ENCODE assay signal across 19 cellular contexts in the genomic region with DNA sequence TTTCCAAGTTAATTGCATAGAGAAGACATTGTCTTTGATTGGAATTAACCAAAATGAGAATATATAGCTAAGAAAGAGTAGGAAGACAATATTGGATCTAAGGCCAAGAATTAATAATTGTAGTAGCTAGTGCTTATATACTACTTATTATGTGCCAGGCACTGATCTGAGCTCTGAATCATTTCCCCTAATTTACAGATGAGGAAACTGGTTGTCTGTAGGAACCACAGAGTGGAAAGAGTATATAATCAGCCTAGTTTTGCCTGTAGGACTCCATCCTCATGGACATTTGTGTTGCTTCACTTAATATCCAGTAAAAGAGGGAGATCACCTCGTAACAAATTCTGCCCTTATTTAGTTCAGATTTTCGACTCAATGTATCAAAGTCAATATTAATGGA.
DNase-seq lines count a peak whose midpoint lies in the region; ATAC-seq and TF ChIP-seq lines count a peak whose summit lies in the region.
"Had no signal": no experiment of that assay in that cellular context is flagged by ENCODE, and none has a peak within 500 bp of the region (broad histone marks: within the 10 kb centered on the region; RNA-seq: fewer than 3 reads in every experiment).

No MANE protein-coding gene starts in this region.

- no peaks in the 10 kb centered on the region for H3K9me3 ChIP-seq in BLaER1 treated with 17β-estradiol and CSF1 and Interleukin-3, amounts not matched to agents 10 nM and 100 nM (replicated peaks in 1 of 11)
- no peaks in the 10 kb centered on the region for H3K9me3 ChIP-seq in SU-DHL-6 (ENCODE audit: insufficient read depth, low read length)
- no peaks in the 10 kb centered on the region for H3K9me3 ChIP-seq in hepatocyte (ENCODE audit: low read depth)
- no peaks in the 10 kb centered on the region for H3K9me3 ChIP-seq in stomach
- H3K9me3 ChIP-seq: ascending aorta, right atrium auricular region had no signal

- H3K27ac ChIP-seq in BLaER1 treated with 17β-estradiol and CSF1 and Interleukin-3, amounts not matched to agents 10 nM and 100 nM, result peak overlapping the region in 4 of 11 experiments; percentile 16 to 45 (median 34); a peak in 5 of 22 replicates
- H3K27ac ChIP-seq in SU-DHL-6 (ENCODE audit: low read depth, low read length), result peak overlapping the region; percentile 28
- peak overlapping the region; percentile 66 for H3K27ac ChIP-seq in hepatocyte
- peak overlapping the region in 1 of 5 donors; percentile 43 for H3K27ac ChIP-seq in stomach
- H3K27ac ChIP-seq: right atrium auricular region, VCaP had no signal

- H3K36me3 ChIP-seq in BLaER1 treated with 17β-estradiol and CSF1 and Interleukin-3, amounts not matched to agents 10 nM and 100 nM, result peaks cover 63 to 95% (median 79%) of the 10 kb centered on the region in 11 experiments
- H3K36me3 ChIP-seq in SU-DHL-6 (ENCODE audit: low read length) (no peaks in the 10 kb centered on the region; the same call in 1 of the 2 replicates), hepatocyte (replicated peaks; ENCODE audit: insufficient read depth, low read depth) (no peaks in the 10 kb centered on the region), stomach (no peaks in the 10 kb centered on the region)
- H3K36me3 ChIP-seq: ascending aorta, right atrium auricular region had no signal

- no peaks in the 10 kb centered on the region for H3K27me3 Mint-ChIP-seq in activated CD4-positive, alpha-beta T cell treated with anti-CD3 and anti-CD28 coated beads for 36 hours

- no peak for TF ChIP-seq POLR2A in stomach (IDR thresholded peaks at IDR 0.05)

- H4K20me1 ChIP-seq in BLaER1 treated with 17β-estradiol and CSF1 and Interleukin-3, amounts not matched to agents 10 nM and 100 nM, result peaks cover 0 to 97% (median 0%) of the 10 kb centered on the region in 11 experiments; a peak in 9 of 22 replicates
- H4K20me1 ChIP-seq in SU-DHL-6 (ENCODE audit: low read depth, low read length) (no peaks in the 10 kb centered on the region), hepatocyte (ENCODE audit: insufficient read depth, poor library complexity, severe bottlenecking) (no peaks in the 10 kb centered on the region)

- H3K4me1 Mint-ChIP-seq in activated CD4-positive, alpha-beta T cell treated with anti-CD3 and anti-CD28 coated beads for 36 hours, result peaks cover 84% of the 10 kb centered on the region

- no peak for DNase-seq in activated CD4-positive, alpha-beta T cell treated with anti-CD3 and anti-CD28 coated beads for 36 hours
- no peak for DNase-seq in activated CD4-positive, alpha-beta T cell treated with anti-CD3 and anti-CD28 coated beads, Interleukin-2, amount 50 U/mL, for 1 hour
- DNase-seq in hepatocyte (ENCODE audit: low spot score) (no peak), stomach (no peak), NCI-H69 (lab: John Stamatoyannopoulos, UW) (no peak)
- no peak for DNase-seq in stimulated activated CD4-positive, alpha-beta T cell treated with anti-CD3 and anti-CD28 coated beads, Interleukin-12 subunit alpha, Interleukin-12 subunit beta, amount 100 ng/mL, for 4 hours
- DNase-seq: activated gamma-delta T cell; cerebellar nuclear complex; effector memory CD4-positive, alpha-beta T cell; GF-D8; NCI-H1436; NCI-H510A; Right ventricle myocardium superior had no signal

- no peak for TF ChIP-seq EP300 in stomach (IDR thresholded peaks at IDR 0.05)

- WGBS in hepatocyte (ENCODE audit: low lambda C conversion rate, missing lambda C conversion rate), result 83% methylated on average over 2 of the region's 2 CpGs
- WGBS in stomach, 5 donors, result 89 to 97% (median 90%) methylated on average over 2 of the region's 2 CpGs

- H3K79me2 ChIP-seq in SU-DHL-6 (ENCODE audit: insufficient read depth, low read length) (peaks cover 41% of the 10 kb centered on the region), hepatocyte (peaks cover 79% of the 10 kb centered on the region)

- no peak overlapping the region for H3K4me3 ChIP-seq in BLaER1 treated with 17β-estradiol and CSF1 and Interleukin-3, amounts not matched to agents 10 nM and 100 nM
- H3K4me3 ChIP-seq in SU-DHL-6 (ENCODE audit: insufficient read depth, low read length, poor library complexity, severe bottlenecking) (no peak overlapping the region), hepatocyte (no peak overlapping the region), stomach (no peak overlapping the region)
- H3K4me3 ChIP-seq: ascending aorta, right atrium auricular region had no signal

- H3K9me3 Mint-ChIP-seq in activated CD4-positive, alpha-beta T cell treated with anti-CD3 and anti-CD28 coated beads for 36 hours (ENCODE audit: low read depth), result no peaks in the 10 kb centered on the region

- CTCF ChIA-PET in activated CD4-positive, alpha-beta T cell treated with anti-CD3 and anti-CD28 coated beads for 36 hours (lab: Charles Lee), result interaction anchor here (0.6 to 12.2 kb wide), 5 partner anchors 9 to 216 kb away, joined by 3 to 113 read pairs (median 3); no protein-coding TSS in a partner anchor

- H3K4me1 ChIP-seq in BLaER1 treated with 17β-estradiol and CSF1 and Interleukin-3, amounts not matched to agents 10 nM and 100 nM, result peaks cover 54 to 99% (median 64%) of the 10 kb centered on the region in 10 experiments
- H3K4me1 ChIP-seq in hepatocyte (ENCODE audit: insufficient read depth), result peaks cover 13% of the 10 kb centered on the region
- peaks cover 0 to 16% (median 10%) of the 10 kb centered on the region in 4 donors for H3K4me1 ChIP-seq in stomach
- H3K4me1 ChIP-seq: right atrium auricular region had no signal

- peak overlapping the region; percentile 79 for H3K27ac Mint-ChIP-seq in activated CD4-positive, alpha-beta T cell treated with anti-CD3 and anti-CD28 coated beads for 36 hours
- H3K27ac Mint-ChIP-seq: CD14-positive monocyte had no signal

- no peak overlapping the region for H3K4me3 Mint-ChIP-seq in activated CD4-positive, alpha-beta T cell treated with anti-CD3 and anti-CD28 coated beads for 36 hours
- H3K4me3 Mint-ChIP-seq: CD14-positive monocyte had no signal

- peak overlapping the region in 7 of 11 experiments; percentile 2 to 70 (median 25); a peak in 8 of 22 replicates for H3K4me2 ChIP-seq in BLaER1 treated with 17β-estradiol and CSF1 and Interleukin-3, amounts not matched to agents 10 nM and 100 nM
- H3K4me2 ChIP-seq in SU-DHL-6 (ENCODE audit: low read depth, low read length, poor library complexity, severe bottlenecking), result no peak overlapping the region
- H3K4me2 ChIP-seq in hepatocyte, result no peak overlapping the region

- peaks cover 36% of the 10 kb centered on the region for H3F3A ChIP-seq in SU-DHL-6 (ENCODE audit: insufficient read depth)

- peaks cover 78% of the 10 kb centered on the region for H3K36me3 Mint-ChIP-seq in activated CD4-positive, alpha-beta T cell treated with anti-CD3 and anti-CD28 coated beads for 36 hours (ENCODE audit: low read depth)

- ATAC-seq in activated CD4-positive, alpha-beta T cell treated with anti-CD3 and anti-CD28 coated beads for 36 hours, result peak; percentile 62

- TF ChIP-seq CTCF in SU-DHL-6 (IDR thresholded peaks at IDR 0.05; ENCODE audit: insufficient read depth, low read length, poor library complexity, severe bottlenecking), result no peak
- TF ChIP-seq CTCF in hepatocyte (IDR thresholded peaks at IDR 0.05; ENCODE audit: poor library complexity), result no peak
- no peak for TF ChIP-seq CTCF in stomach (IDR thresholded peaks at IDR 0.05)

- H3K27me3 ChIP-seq in BLaER1 treated with 17β-estradiol and CSF1 and Interleukin-3, amounts not matched to agents 10 nM and 100 nM, result no peaks in the 10 kb centered on the region
- H3K27me3 ChIP-seq in SU-DHL-6 (ENCODE audit: low read length) (no peaks in the 10 kb centered on the region), hepatocyte (no peaks in the 10 kb centered on the region), stomach (no peaks in the 10 kb centered on the region)
- H3K27me3 ChIP-seq: ascending aorta, right atrium auricular region had no signal

- POLR2A ChIA-PET in activated CD4-positive, alpha-beta T cell treated with anti-CD3 and anti-CD28 coated beads for 36 hours (lab: Charles Lee), result interaction anchor here (1.5 kb wide), 1 partner anchor 17 kb away, joined by 6 read pairs; no protein-coding TSS in a partner anchor

- H2AFZ ChIP-seq in SU-DHL-6 (ENCODE audit: low read depth, low read length, severe bottlenecking), result no peak overlapping the region
- no peak overlapping the region for H2AFZ ChIP-seq in hepatocyte

- H3K9me2 ChIP-seq in SU-DHL-6 (replicated peaks; ENCODE audit: insufficient read depth, low read length) (no peaks in the 10 kb centered on the region), hepatocyte (replicated peaks; ENCODE audit: insufficient read depth) (no peaks in the 10 kb centered on the region)

- intact Hi-C loops in activated CD4-positive, alpha-beta T cell treated with anti-CD3 and anti-CD28 coated beads for 36 hours (cut with DNase I, micrococcal nuclease), result loop anchor here (2.0 to 10.0 kb wide), 2 partner anchors 13 to 275 kb away; no protein-coding TSS in a partner anchor
- intact Hi-C loops in stomach (cut with DNase I; ENCODE audit: low total_unique reads), result no loop called here

- no peak overlapping the region for H3K9ac ChIP-seq in BLaER1 treated with 17β-estradiol and CSF1 and Interleukin-3, amounts not matched to agents 10 nM and 100 nM
- H3K9ac ChIP-seq in SU-DHL-6 (ENCODE audit: low read length), result no peak overlapping the region

Comparison
In these comparisons a context has a peak if more than half of its experiments do, and no peak if none do; other contexts are left out.
1. H3K4me2 ChIP-seq: peak in BLaER1 treated with 17β-estradiol and CSF1 and Interleukin-3, amounts not matched to agents 10 nM and 100 nM (7 of 11); none in SU-DHL-6 (single experiment) and hepatocyte (single experiment).